Comparison of ENCODE assay signal across 24 cellular contexts in the genomic region with DNA sequence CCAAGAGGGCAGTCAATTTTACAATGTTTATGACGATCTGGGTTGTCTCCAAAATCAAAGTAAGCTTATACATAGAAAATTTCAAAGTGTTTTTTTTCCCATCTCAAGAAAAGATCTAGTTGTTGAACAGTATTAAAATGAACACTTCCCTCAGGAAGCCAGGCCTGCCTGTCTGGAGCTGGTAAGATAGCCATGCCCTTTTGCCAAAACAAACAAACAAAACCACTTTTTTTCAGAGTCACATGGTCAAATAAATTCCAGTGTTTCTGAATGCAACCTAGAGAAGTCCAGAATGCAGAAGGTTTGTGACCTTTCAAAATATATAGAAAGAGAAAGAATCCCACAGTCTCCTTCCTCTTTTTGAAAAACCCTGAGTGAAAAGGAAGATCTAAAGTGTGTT.
"Had no signal": no experiment of that assay in that cellular context is flagged by ENCODE, and none has a peak within 500 bp of the region (broad histone marks: within the 10 kb centered on the region; RNA-seq: fewer than 3 reads in every experiment).

No MANE protein-coding gene starts in this region.

- H3K27ac ChIP-seq: brain microvascular endothelial cell, cardiac muscle cell, Peyer's patch, RWPE1, WERI-Rb-1 had no signal

- ATAC-seq: activated CD4-positive, alpha-beta T cell treated with anti-CD3 and anti-CD28 coated beads for 36 hours; activated CD8-positive, alpha-beta T cell treated with anti-CD3 and anti-CD28 coated beads for 36 hours; activated T-cell treated with anti-CD3 and anti-CD28 coated beads, Interleukin-2, amount 50 U/mL, for 72 hours had no signal

- H3K27ac Mint-ChIP-seq: activated CD4-positive, alpha-beta T cell treated with anti-CD3 and anti-CD28 coated beads for 36 hours; activated CD8-positive, alpha-beta T cell treated with anti-CD3 and anti-CD28 coated beads for 36 hours; activated naive CD4-positive, alpha-beta T cell treated with anti-CD3 and anti-CD28 coated beads, Interleukin-2, amount 10 ng/mL, durations not matched to agents 7 days and 5 days; activated naive CD8-positive, alpha-beta T cell treated with anti-CD3 and anti-CD28 coated beads for 36 hours; activated T-cell treated with anti-CD3 and anti-CD28 coated beads, Interleukin-2, amount 50 U/mL, for 72 hours; activated T-helper 2 cell treated with anti-CD3 and anti-CD28 coated beads, Interferon-gamma antibody, Interleukin-2, Interleukin-4, amounts not matched to agents 10 μg/mL and 5 μg/mL and 100 μg/mL, durations not matched to agents 14 hours and 24 hours and 36 hours had no signal

- H3K36me3 Mint-ChIP-seq: activated naive CD4-positive, alpha-beta T cell treated with anti-CD3 and anti-CD28 coated beads, Interleukin-2, amount 10 ng/mL, durations not matched to agents 7 days and 5 days; activated naive CD8-positive, alpha-beta T cell treated with anti-CD3 and anti-CD28 coated beads for 36 hours had no signal

- H3K36me3 ChIP-seq: brain microvascular endothelial cell, cardiac muscle cell, Peyer's patch, WERI-Rb-1 had no signal

- H3K27me3 Mint-ChIP-seq: activated CD4-positive, alpha-beta T cell treated with anti-CD3 and anti-CD28 coated beads for 36 hours; activated CD8-positive, alpha-beta T cell treated with anti-CD3 and anti-CD28 coated beads for 36 hours; activated naive CD4-positive, alpha-beta T cell treated with anti-CD3 and anti-CD28 coated beads, Interleukin-2, amount 10 ng/mL, durations not matched to agents 7 days and 5 days; activated naive CD8-positive, alpha-beta T cell treated with anti-CD3 and anti-CD28 coated beads for 36 hours had no signal

- H3K4me3 Mint-ChIP-seq: activated CD4-positive, alpha-beta T cell treated with anti-CD3 and anti-CD28 coated beads for 36 hours; activated CD8-positive, alpha-beta T cell treated with anti-CD3 and anti-CD28 coated beads for 36 hours; activated naive CD4-positive, alpha-beta T cell treated with anti-CD3 and anti-CD28 coated beads, Interleukin-2, amount 10 ng/mL, durations not matched to agents 7 days and 5 days; activated naive CD8-positive, alpha-beta T cell treated with anti-CD3 and anti-CD28 coated beads for 36 hours; activated T-cell treated with anti-CD3 and anti-CD28 coated beads, Interleukin-2, amount 50 U/mL, for 72 hours had no signal

- DNase-seq: activated CD4-positive, alpha-beta T cell treated with anti-CD3 and anti-CD28 coated beads for 36 hours; activated CD8-positive, alpha-beta memory T cell treated with anti-CD3 and anti-CD28 coated beads, Interleukin-2, amount 50 U/mL, for 4 hours; activated CD8-positive, alpha-beta T cell treated with anti-CD3 and anti-CD28 coated beads for 36 hours; activated gamma-delta T cell treated with Interleukin-2 at 50 U/mL for 16 hours; activated naive CD4-positive, alpha-beta T cell treated with anti-CD3 and anti-CD28 coated beads, Interleukin-2, amount 10 ng/mL, durations not matched to agents 7 days and 5 days; activated naive CD8-positive, alpha-beta T cell treated with anti-CD3 and anti-CD28 coated beads for 36 hours; activated T-cell treated with anti-CD3 and anti-CD28 coated beads, Interleukin-2, amount 50 U/mL, for 72 hours; brain microvascular endothelial cell; KG1; MM.1S; NCI-H1105; NCI-H1436; NCI-H1694 treated with DMSO at 0.1 percent for 48 hours; NCI-H2029 treated with DMSO at 0.1 percent for 48 hours; NCI-H510A treated with DMSO at 0.1 percent for 48 hours; NCI-H69; Peyer's patch; SHP77 treated with DMSO at 0.1 percent for 48 hours; T-helper 2 cell; T1000; WERI-Rb-1 had no signal

- H3K4me1 ChIP-seq: Peyer's patch had no signal

- H3K27me3 ChIP-seq: brain microvascular endothelial cell, cardiac muscle cell, Peyer's patch had no signal

- H3K9me3 Mint-ChIP-seq: activated CD8-positive, alpha-beta T cell treated with anti-CD3 and anti-CD28 coated beads for 36 hours; activated naive CD4-positive, alpha-beta T cell treated with anti-CD3 and anti-CD28 coated beads, Interleukin-2, amount 10 ng/mL, durations not matched to agents 7 days and 5 days; activated naive CD8-positive, alpha-beta T cell treated with anti-CD3 and anti-CD28 coated beads for 36 hours; activated T-cell treated with anti-CD3 and anti-CD28 coated beads, Interleukin-2, amount 50 U/mL, for 72 hours; activated T-helper 2 cell treated with anti-CD3 and anti-CD28 coated beads, Interferon-gamma antibody, Interleukin-2, Interleukin-4, amounts not matched to agents 10 μg/mL and 5 μg/mL and 100 μg/mL, durations not matched to agents 14 hours and 24 hours and 36 hours had no signal

- H3K9me3 ChIP-seq: Peyer's patch had no signal

- H3K4me1 Mint-ChIP-seq: activated CD4-positive, alpha-beta T cell treated with anti-CD3 and anti-CD28 coated beads for 36 hours; activated naive CD4-positive, alpha-beta T cell treated with anti-CD3 and anti-CD28 coated beads, Interleukin-2, amount 10 ng/mL, durations not matched to agents 7 days and 5 days; activated naive CD8-positive, alpha-beta T cell treated with anti-CD3 and anti-CD28 coated beads for 36 hours had no signal

- H3K4me3 ChIP-seq: cardiac muscle cell, Peyer's patch had no signal
